Comparison of ENCODE assay signal across 7 cellular contexts in genomic region chrX:53481816-53482485, GRCh38. TPM values are rescaled to one million over a fixed set of nuclear protein-coding genes. Genes with fewer than 3 reads are reported as not detected.
DNase-seq lines count a peak whose midpoint lies in the region; ATAC-seq, FAIRE-seq and TF ChIP-seq lines count a peak whose summit lies in the region.

No MANE protein-coding gene starts in this region.

- no peaks in the 10 kb centered on the region for H3K9me1 ChIP-seq in keratinocyte (ENCODE audit: control insufficient read depth, extremely low read depth, insufficient read depth, low read length)

- H3K27me3 ChIP-seq in body of pancreas (no peaks in the 10 kb centered on the region), keratinocyte (ENCODE audit: control insufficient read depth, extremely low read depth, insufficient read depth, low read length) (no peaks in the 10 kb centered on the region)

- 14 to 24% methylated on average over 2 to 3 of the region's 3 CpGs for WGBS in body of pancreas, 2 donors

- H3K36me3 ChIP-seq in body of pancreas (replicated peaks in 1 of 2; ENCODE audit: insufficient read depth in 1 of 2, low read depth in 2 of 2) = no peaks in the 10 kb centered on the region
- no peaks in the 10 kb centered on the region for H3K36me3 ChIP-seq in keratinocyte (ENCODE audit: control insufficient read depth in 2 of 2, extremely low read depth in 1 of 2, insufficient read depth in 2 of 2, low read length in 2 of 2)

- no peaks in the 10 kb centered on the region for H4K20me1 ChIP-seq in keratinocyte (ENCODE audit: control insufficient read depth, extremely low read depth, insufficient read depth, low read length)

- H3K27ac ChIP-seq in body of pancreas (no peak overlapping the region), keratinocyte (ENCODE audit: control insufficient read depth, insufficient read depth, low read length) (no peak overlapping the region)

- H3K4me1 ChIP-seq in body of pancreas = no peaks in the 10 kb centered on the region
- H3K4me1 ChIP-seq in keratinocyte (ENCODE audit: control insufficient read depth, extremely low read depth, insufficient read depth, low read length) = peaks cover 9% of the 10 kb centered on the region

- TF ChIP-seq CTCF in GM12874 (IDR thresholded peaks at IDR 0.05; ENCODE audit: insufficient read depth, low read depth, low read length) (peak; percentile 56), body of pancreas (IDR thresholded peaks at IDR 0.05) (peak; percentile 41 to 66 (median 50)), keratinocyte (optimal IDR thresholded peaks at IDR 0.05 in 1 of 3, IDR thresholded peaks at IDR 0.05 in 1 of 3, conservative IDR thresholded peaks at IDR 0.05 in 1 of 3; ENCODE audit: extremely low read depth in 1 of 3, insufficient read depth in 2 of 3, low read length in 3 of 3) (peak; percentile 70 to 81 (median 74))

- peak; percentile 64 for DNase-seq in NCI-H146 (lab: John Stamatoyannopoulos, UW)
- DNase-seq in T-helper 22 cell (ENCODE audit: low read depth) = peak; percentile 1
- DNase-seq in body of pancreas = peak; percentile 66 to 82 (median 76)
- no peak for DNase-seq in keratinocyte (ENCODE audit: low read depth, low spot score)
- DNase-seq in stimulated activated CD4-positive, alpha-beta T cell treated with anti-CD3 and anti-CD28 coated beads, Interleukin-4, amount 100 ng/mL, for 24 hours = peak; percentile 44

- H3K4me2 ChIP-seq in keratinocyte (ENCODE audit: control insufficient read depth, extremely low read depth, insufficient read depth, low read depth, low read length) = peak overlapping the region; percentile 39

- peak overlapping the region; percentile 41 for H2AFZ ChIP-seq in keratinocyte (ENCODE audit: control insufficient read depth, low read length)

- H3K9ac ChIP-seq in keratinocyte (ENCODE audit: control insufficient read depth, extremely low read depth, insufficient read depth, low read length) = no peak overlapping the region

- no peak for TF ChIP-seq POLR2A in body of pancreas (IDR thresholded peaks at IDR 0.05)

- H3K79me2 ChIP-seq in keratinocyte (ENCODE audit: control insufficient read depth, insufficient read depth, low read length) = no peaks in the 10 kb centered on the region

- FAIRE-seq in keratinocyte (lab: Jason Lieb, UNC) = peak; percentile 29

- dilution Hi-C loops in keratinocyte (cut with MboI; ENCODE audit: extremely low pct_ligation_motif_present, low sequenced_read_pairs) = no loop called here

- intact Hi-C loops in body of pancreas (cut with DNase I) = no loop called here

- H3K9me3 ChIP-seq in body of pancreas (no peaks in the 10 kb centered on the region), keratinocyte (ENCODE audit: control insufficient read depth, low read depth, low read length) (no peaks in the 10 kb centered on the region)

- ATAC-seq in body of pancreas (peak; percentile 77), HG02759 (IDR thresholded peaks at IDR 0.05; ENCODE audit: unreplicated experiment) (no peak)

- H3K4me3 ChIP-seq in body of pancreas (no peak overlapping the region), keratinocyte (ENCODE audit: control insufficient read depth in 2 of 3, extremely low read depth in 1 of 3, insufficient read depth in 2 of 3, low read depth in 1 of 3, low read length in 3 of 3) (peak overlapping the region in 1 of 3 experiments; percentile 16)

RNA-seq across cellular contexts. Expression of gene HSD17B10, which starts 47.8 kb away (rescaled TPM):
- 10 to 100 TPM; 40.5 to 50.1 TPM for total RNA-seq in body of pancreas
- 140 to 159 TPM (median 141 TPM) in 3 replicates for polyA plus RNA-seq in keratinocyte
- 19.3 TPM for polyA plus RNA-seq in keratinocyte (2011; ENCODE audit: low read depth)
- 131 and 175 TPM in 2 replicates for polyA plus RNA-seq in keratinocyte (2011; cell fraction: cytosol; rRNA removed)
- polyA plus RNA-seq in keratinocyte (2011; cell fraction: nucleus; rRNA removed) = 113 and 116 TPM in 2 replicates
- 71.4 and 138 TPM in 2 replicates for polyA plus RNA-seq in keratinocyte (2012; ENCODE audit: low replicate concordance)
- polyA minus RNA-seq in keratinocyte = 94.9 to 130 TPM (median 129 TPM) in 3 replicates
- 85.4 TPM for polyA minus RNA-seq in keratinocyte (2011; cell fraction: cytosol; rRNA and poly(A)+ RNA removed)
- 27.7 and 28.0 TPM in 2 replicates for polyA minus RNA-seq in keratinocyte (2011; cell fraction: nucleus; rRNA and poly(A)+ RNA removed)

RNA-seq across cellular contexts. Expression of gene RIBC1, which starts 59.3 kb away (rescaled TPM):
- total RNA-seq in body of pancreas = under 1 TPM; 0.52 to 0.99 TPM
- polyA plus RNA-seq in keratinocyte = 0.25 to 0.42 TPM (median 0.36 TPM) in 3 replicates
- polyA plus RNA-seq in keratinocyte (2011; ENCODE audit: low read depth) = 0.89 TPM
- polyA plus RNA-seq in keratinocyte (2011; cell fraction: cytosol; rRNA removed) = 0.07 and 0.43 TPM in 2 replicates
- 0.37 and 0.45 TPM in 2 replicates for polyA plus RNA-seq in keratinocyte (2011; cell fraction: nucleus; rRNA removed)
- polyA plus RNA-seq in keratinocyte (2012; ENCODE audit: low replicate concordance) = 0.21 and 0.45 TPM in 2 replicates
- 0.32 to 0.76 TPM in 2 of 3 replicates, not detected in the other for polyA minus RNA-seq in keratinocyte
- not detected for polyA minus RNA-seq in keratinocyte (2011; cell fraction: cytosol; rRNA and poly(A)+ RNA removed)
- not detected in 2 replicates for polyA minus RNA-seq in keratinocyte (2011; cell fraction: nucleus; rRNA and poly(A)+ RNA removed)

RNA-seq across cellular contexts. Expression of gene SMC1A, which starts 59.5 kb away (rescaled TPM):
- total RNA-seq in body of pancreas = 10 to 100 TPM; 24.6 to 38.6 TPM
- 13.7 to 38.9 TPM (median 24.2 TPM) in 3 replicates for polyA plus RNA-seq in keratinocyte
- 89.1 TPM for polyA plus RNA-seq in keratinocyte (2011; ENCODE audit: low read depth)
- 11.1 and 12.4 TPM in 2 replicates for polyA plus RNA-seq in keratinocyte (2011; cell fraction: cytosol; rRNA removed)
- polyA plus RNA-seq in keratinocyte (2011; cell fraction: nucleus; rRNA removed) = 47.5 and 58.6 TPM in 2 replicates
- polyA plus RNA-seq in keratinocyte (2012; ENCODE audit: low replicate concordance) = 11.1 and 43.1 TPM in 2 replicates
- 17.6 to 67.4 TPM (median 23.7 TPM) in 3 replicates for polyA minus RNA-seq in keratinocyte
- polyA minus RNA-seq in keratinocyte (2011; cell fraction: cytosol; rRNA and poly(A)+ RNA removed) = 24.6 TPM
- polyA minus RNA-seq in keratinocyte (2011; cell fraction: nucleus; rRNA and poly(A)+ RNA removed) = 29.5 and 64.7 TPM in 2 replicates
